In the genomic region with DNA sequence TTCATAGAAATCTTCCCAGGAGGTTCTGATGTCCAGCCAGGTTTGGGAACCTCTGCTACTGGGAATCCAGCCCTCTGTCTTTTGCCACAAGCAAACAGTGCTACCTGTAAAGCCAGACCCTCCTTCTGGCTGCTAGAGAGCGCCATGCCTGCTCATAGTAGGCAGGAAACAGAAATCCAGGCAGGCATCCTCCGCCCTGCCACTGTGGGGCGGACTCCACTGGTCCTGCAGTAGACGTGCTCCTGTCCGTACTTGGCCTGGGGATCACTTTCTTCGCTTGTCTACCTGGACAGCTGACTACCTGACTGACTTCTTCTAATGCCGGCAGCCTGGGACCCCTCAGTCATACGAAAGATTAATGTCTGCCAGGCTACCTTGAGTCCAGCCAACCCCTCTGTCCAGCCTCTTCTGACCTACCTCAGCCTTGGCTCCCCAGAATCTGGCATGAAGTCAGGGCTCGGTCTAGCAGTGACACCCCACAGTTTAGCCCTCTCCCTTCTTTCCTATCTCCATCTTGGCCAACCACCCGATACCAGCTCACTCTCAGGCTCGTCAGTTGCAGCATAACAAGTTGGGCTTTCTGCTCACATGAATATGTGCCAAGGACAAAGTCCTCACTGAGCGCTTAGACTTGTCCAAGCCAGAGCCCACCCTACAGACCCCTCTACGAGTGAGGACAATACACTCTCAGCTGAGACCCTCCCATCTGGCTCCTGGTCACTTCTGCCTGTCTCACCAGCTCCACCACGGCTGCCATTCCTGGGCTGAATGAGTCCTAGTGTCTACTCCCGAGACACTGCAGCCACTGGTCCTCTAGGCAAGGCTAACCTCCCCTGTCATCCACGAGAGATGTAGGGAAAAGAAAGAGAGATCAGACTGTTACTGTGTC, we compare ENCODE assay signal across 23 cellular contexts. TPM values are rescaled to one million over a fixed set of nuclear protein-coding genes. Genes with fewer than 3 reads are reported as not detected.
"Had no signal": no experiment of that assay in that cellular context is flagged by ENCODE, and none has a peak within 500 bp of the region (broad histone marks: within the 10 kb centered on the region; RNA-seq: fewer than 3 reads in every experiment).

No MANE protein-coding gene starts in this region.

- DNase-seq: activated CD4-positive, alpha-beta T cell treated with anti-CD3 and anti-CD28 coated beads for 36 hours; activated CD4-positive, alpha-beta T cell treated with anti-CD3 and anti-CD28 coated beads, Interleukin-2, amount 50 U/mL, for 48 hours; activated gamma-delta T cell; cortex of kidney; heart left ventricle; immature natural killer cell; mucosa of descending colon; naive B cell; stimulated activated CD4-positive, alpha-beta T cell treated with anti-CD3 and anti-CD28 coated beads, Interleukin-4, amount 100 ng/mL, for 1 hour; stomach; T-helper 2 cell; testis had no signal

- H3K27ac ChIP-seq: ascending aorta, gastroesophageal sphincter, neural progenitor cell, stomach, testis, VCaP had no signal

- H3K4me1 ChIP-seq: ascending aorta, gastroesophageal sphincter, stomach, testis had no signal

- ATAC-seq: activated CD4-positive, alpha-beta T cell treated with anti-CD3 and anti-CD28 coated beads for 36 hours; gastroesophageal sphincter; heart left ventricle; mucosa of descending colon; sciatic nerve had no signal

- H3K4me3 ChIP-seq: ascending aorta, gastroesophageal sphincter, heart left ventricle, mucosa of descending colon, neural progenitor cell, smooth muscle cell, stomach, testis had no signal

- H3K27me3 ChIP-seq: ascending aorta, neural progenitor cell, testis had no signal

- H3K9me3 ChIP-seq: ascending aorta, gastroesophageal sphincter, heart left ventricle, mucosa of descending colon, stomach, testis had no signal

- H3K36me3 ChIP-seq: ascending aorta, gastroesophageal sphincter, heart left ventricle, neural progenitor cell, stomach had no signal

RNA-seq across cellular contexts. Expression of gene OPALIN, which starts 43.9 kb away (rescaled TPM):
- total RNA-seq: activated CD4-positive, alpha-beta T cell treated with anti-CD3 and anti-CD28 coated beads for 36 hours; ascending aorta; gastroesophageal sphincter; liver; mucosa of descending colon; osteocyte; pulmonary artery endothelial cell; sciatic nerve; smooth muscle cell; stomach; testis had no signal
- polyA plus RNA-seq: adipose tissue, esophagus, heart left ventricle, immature natural killer cell, liver, smooth muscle cell, stomach had no signal
